Comparison of ENCODE assay signal across 19 cellular contexts in the genomic region with DNA sequence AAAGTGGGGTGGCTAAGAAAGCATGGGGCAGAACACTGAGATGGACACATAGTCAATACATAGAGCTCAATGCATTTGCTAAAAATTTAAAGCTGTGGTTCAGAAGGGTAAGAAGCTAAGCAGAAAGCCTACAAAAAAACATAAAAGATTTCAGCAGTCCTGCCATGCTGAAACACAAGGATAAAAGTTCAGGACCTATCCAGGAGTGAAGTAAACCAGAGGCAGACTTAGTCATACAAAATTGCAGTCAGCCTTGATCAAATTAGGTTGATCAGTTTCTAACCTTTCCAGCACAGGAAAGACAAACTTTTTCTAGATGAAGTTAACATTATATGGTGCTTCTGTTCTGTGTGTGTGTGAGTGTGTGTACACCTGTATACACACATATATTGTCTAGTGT.
DNase-seq lines count a peak whose midpoint lies in the region; ATAC-seq, FAIRE-seq and TF ChIP-seq lines count a peak whose summit lies in the region.
"Had no signal": no experiment of that assay in that cellular context is flagged by ENCODE, and none has a peak within 500 bp of the region (broad histone marks: within the 10 kb centered on the region; RNA-seq: fewer than 3 reads in every experiment).

No MANE protein-coding gene starts in this region.

- peaks cover 14% of the 10 kb centered on the region for H3K4me1 Mint-ChIP-seq in astrocyte (ENCODE audit: low read depth, unreplicated experiment)
- H3K4me1 Mint-ChIP-seq in effector memory CD8-positive, alpha-beta T cell (ENCODE audit: low read depth in 2 of 2) = peaks cover 0 to 2% of the 10 kb centered on the region in 2 donors

- peak overlapping the region; percentile 44 for H3K27ac Mint-ChIP-seq in astrocyte (ENCODE audit: unreplicated experiment)
- no peak overlapping the region for H3K27ac Mint-ChIP-seq in effector memory CD8-positive, alpha-beta T cell
- H3K27ac Mint-ChIP-seq: GM23338 had no signal

- H3K36me3 Mint-ChIP-seq in astrocyte (ENCODE audit: low read depth, unreplicated experiment) = no peaks in the 10 kb centered on the region
- no peaks in the 10 kb centered on the region for H3K36me3 Mint-ChIP-seq in effector memory CD8-positive, alpha-beta T cell (ENCODE audit: insufficient read depth)

- peak; percentile 34 for FAIRE-seq in astrocyte (lab: Jason Lieb, UNC)
- FAIRE-seq: GM19239 had no signal

- H3K4me3 Mint-ChIP-seq in astrocyte (ENCODE audit: unreplicated experiment) = no peak overlapping the region
- no peak overlapping the region for H3K4me3 Mint-ChIP-seq in effector memory CD8-positive, alpha-beta T cell
- H3K4me3 Mint-ChIP-seq: GM23338 had no signal

- peaks cover 20% of the 10 kb centered on the region for H3K4me1 ChIP-seq in astrocyte (ENCODE audit: insufficient read depth, low read length)

- H3K27ac ChIP-seq in astrocyte (ENCODE audit: low read depth, low read length) = no peak overlapping the region
- H3K27ac ChIP-seq: 22Rv1, KMS-11, RWPE1 had no signal

- no peak overlapping the region for H2AFZ ChIP-seq in astrocyte (ENCODE audit: low read depth, low read length)
- H2AFZ ChIP-seq: GM23338 had no signal

- peaks cover 4% of the 10 kb centered on the region for H3K27me3 Mint-ChIP-seq in astrocyte (ENCODE audit: low read depth, unreplicated experiment)
- peaks cover 32 to 41% of the 10 kb centered on the region in 2 donors for H3K27me3 Mint-ChIP-seq in effector memory CD8-positive, alpha-beta T cell

- no peak overlapping the region for H3K4me3 ChIP-seq in astrocyte (ENCODE audit: insufficient read depth, low read depth, low read length)
- H3K4me3 ChIP-seq: GM23338 had no signal

- DNase-seq in DMS53 (lab: John Stamatoyannopoulos, UW) (peak; percentile 44), DMS53 treated with DMSO at 0.1 percent for 48 hours (lab: John Stamatoyannopoulos, UW; ENCODE audit: unreplicated experiment) (no peak), astrocyte (ENCODE audit: low read depth) (no peak), iris pigment epithelial cell (ENCODE audit: low read depth) (peak; percentile 33), DMS79 treated with DMSO at 0.1 percent for 48 hours (lab: John Stamatoyannopoulos, UW) (no peak), erythroblast (lab: John Stamatoyannopoulos, UW) (no peak), medulla oblongata (ENCODE audit: extremely low spot score) (no peak)
- no peak for DNase-seq in effector memory CD8-positive, alpha-beta T cell
- DNase-seq: GF-D8, NCI-H1417 treated with DMSO at 0.1 percent for 48 hours, NCI-H1930, NCI-H345, NCI-H524 treated with DMSO at 0.1 percent for 48 hours, SIG-M5 had no signal

- peak overlapping the region; percentile 36 for H3K4me2 ChIP-seq in astrocyte (ENCODE audit: low read length)
- H3K4me2 ChIP-seq: GM23338, KMS-11 had no signal

- H3K9me3 ChIP-seq in astrocyte (ENCODE audit: insufficient read depth, low read depth, low read length) = no peaks in the 10 kb centered on the region

- H3K27me3 ChIP-seq in astrocyte (ENCODE audit: insufficient read depth, low read length) = no peaks in the 10 kb centered on the region

- no peak for TF ChIP-seq POLR2A in erythroblast (IDR thresholded peaks at IDR 0.05; ENCODE audit: low read length)

- no peak for ATAC-seq in effector memory CD8-positive, alpha-beta T cell (replicated peaks)
- ATAC-seq: GM23338 had no signal

- H3K9ac ChIP-seq in astrocyte (ENCODE audit: low read length) = no peak overlapping the region
- H3K9ac ChIP-seq: KMS-11 had no signal

- no peaks in the 10 kb centered on the region for H3K36me3 ChIP-seq in astrocyte (ENCODE audit: insufficient read depth, low read length)

- H3K9me3 Mint-ChIP-seq in astrocyte (ENCODE audit: unreplicated experiment) = peaks cover 7% of the 10 kb centered on the region
- peaks cover 0 to 2% of the 10 kb centered on the region in 2 donors for H3K9me3 Mint-ChIP-seq in effector memory CD8-positive, alpha-beta T cell

- H4K20me1 ChIP-seq in astrocyte (ENCODE audit: insufficient read depth, low read length) = no peaks in the 10 kb centered on the region

- H3K79me2 ChIP-seq in astrocyte (ENCODE audit: insufficient read depth, low read length) = no peaks in the 10 kb centered on the region

- no peak for TF ChIP-seq CTCF in astrocyte (IDR thresholded peaks at IDR 0.05; ENCODE audit: insufficient read depth, low read depth, low read length)

Comparison
In these comparisons a context has a peak if more than half of its experiments do, and no peak if none do; other contexts are left out.
1. DNase-seq: peak in DMS53 (single experiment) and iris pigment epithelial cell (single experiment); none in DMS53 treated with DMSO at 0.1 percent for 48 hours (single experiment), astrocyte (single experiment), DMS79 treated with DMSO at 0.1 percent for 48 hours (single experiment), effector memory CD8-positive, alpha-beta T cell (0 of 3), erythroblast (0 of 2) and medulla oblongata (single experiment).